18 cellular contexts compared by ENCODE assay signal in genomic region chr7:158761945-158762344, GRCh38.
"Had no signal": no experiment of that assay in that cellular context is flagged by ENCODE, and none has a peak within 500 bp of the region (broad histone marks: within the 10 kb centered on the region; RNA-seq: fewer than 3 reads in every experiment).

No MANE protein-coding gene starts in this region.

- H2AFZ ChIP-seq: hepatocyte had no signal

- H3K27me3 Mint-ChIP-seq: activated naive CD8-positive, alpha-beta T cell treated with anti-CD3 and anti-CD28 coated beads for 36 hours; brain had no signal

- ATAC-seq: left lung, mucosa of descending colon had no signal

- H3K4me1 Mint-ChIP-seq: brain, nephron had no signal

- H3K9me3 ChIP-seq: esophagus squamous epithelium, left lung, mucosa of descending colon, sigmoid colon, spleen, tibial artery, uterus had no signal

- H3K4me1 ChIP-seq: esophagus squamous epithelium, left lung, sigmoid colon, spleen, tibial artery, uterus had no signal

- H3K27ac ChIP-seq: coronary artery, esophagus squamous epithelium, hepatocyte, left lung, spleen, tibial artery, uterus had no signal

- H3K27ac Mint-ChIP-seq: activated naive CD8-positive, alpha-beta T cell treated with anti-CD3 and anti-CD28 coated beads for 36 hours; nephron had no signal

- H3K4me2 ChIP-seq: hepatocyte had no signal

- H3K4me3 Mint-ChIP-seq: activated naive CD8-positive, alpha-beta T cell treated with anti-CD3 and anti-CD28 coated beads for 36 hours; brain; nephron had no signal

- H3K9me3 Mint-ChIP-seq: activated naive CD8-positive, alpha-beta T cell treated with anti-CD3 and anti-CD28 coated beads for 36 hours; brain; nephron had no signal

- H3K36me3 ChIP-seq: uterus had no signal

- H3K27me3 ChIP-seq: esophagus squamous epithelium, hepatocyte, left lung, sigmoid colon, spleen, tibial artery, uterus had no signal

- DNase-seq: activated CD4-positive, alpha-beta T cell treated with anti-CD3 and anti-CD28 coated beads for 1 hour; activated CD4-positive, alpha-beta T cell treated with anti-CD3 and anti-CD28 coated beads, Interleukin-2, amount 50 U/mL, for 48 hours; activated CD8-positive, alpha-beta memory T cell treated with anti-CD3 and anti-CD28 coated beads, Interleukin-2, amount 50 U/mL, for 4 hours; activated naive CD8-positive, alpha-beta T cell treated with anti-CD3 and anti-CD28 coated beads for 36 hours; central memory CD4-positive, alpha-beta T cell; esophagus squamous epithelium; left lung; mammary epithelial cell; mucosa of descending colon; sigmoid colon; spleen; T-helper 1 cell; tibial artery; uterus had no signal

- H3K4me3 ChIP-seq: coronary artery, esophagus squamous epithelium, hepatocyte, left lung, mucosa of descending colon, sigmoid colon, spleen, tibial artery, uterus had no signal
